20 cellular contexts compared by ENCODE assay signal in the genomic region with DNA sequence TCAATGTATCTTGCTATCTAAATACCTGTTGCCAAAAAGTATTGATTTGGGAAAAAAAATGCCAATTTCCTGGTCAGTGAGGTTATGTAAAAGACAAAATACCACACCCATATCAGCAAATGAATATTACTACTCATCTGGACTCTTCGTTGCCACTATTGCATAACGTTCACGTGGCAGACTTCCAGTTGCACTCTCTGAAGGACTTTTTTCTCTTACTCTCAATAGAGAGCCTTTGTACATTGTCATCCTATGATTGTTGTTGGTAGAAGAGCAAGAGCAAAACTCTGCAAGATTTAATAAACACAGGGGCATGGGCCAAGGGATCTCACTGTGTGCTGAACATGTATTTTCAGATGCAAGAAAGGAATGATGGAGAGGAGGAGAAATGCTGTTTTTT.
A peak's percentile ranks its signal among the peaks of the same experiment; 100 is the strongest.
DNase-seq lines count a peak whose midpoint lies in the region; TF ChIP-seq lines count a peak whose summit lies in the region.
"Had no signal": no experiment of that assay in that cellular context is flagged by ENCODE, and none has a peak within 500 bp of the region (broad histone marks: within the 10 kb centered on the region; RNA-seq: fewer than 3 reads in every experiment).

No MANE protein-coding gene starts in this region.

- TF ChIP-seq POLR2A in adrenal gland (IDR thresholded peaks at IDR 0.05) (no peak), lower leg skin (IDR thresholded peaks at IDR 0.05) (no peak)

- DNase-seq in adrenal gland, result peak; percentile 26 to 66 (median 45)
- DNase-seq in head of caudate nucleus, result peak in 41 of 42 donors; percentile 6 to 88 (median 67)
- peak; percentile 28 to 84 for DNase-seq in lower leg skin (ENCODE audit: low spot score in 2 of 2)
- DNase-seq in NCI-H1694 (lab: John Stamatoyannopoulos, UW), result no peak
- DNase-seq in NCI-H1417 (lab: John Stamatoyannopoulos, UW), result no peak
- no peak for DNase-seq in NCI-H187 (lab: John Stamatoyannopoulos, UW)
- DNase-seq: activated CD4-positive, alpha-beta T cell treated with anti-CD3 and anti-CD28 coated beads for 4 hours; activated CD8-positive, alpha-beta memory T cell treated with anti-CD3 and anti-CD28 coated beads, Interleukin-2, amount 10 ng/mL, durations not matched to agents 7 days and 5 days; activated naive CD8-positive, alpha-beta T cell treated with anti-CD3 and anti-CD28 coated beads for 36 hours; CD8-positive, alpha-beta memory T cell; DMS79 treated with DMSO at 0.1 percent for 48 hours; mesenchymal stem cell; natural killer cell; NCI-H2171; NCI-H69; stimulated activated CD4-positive, alpha-beta T cell treated with anti-CD3 and anti-CD28 coated beads, Interleukin-4, amount 100 ng/mL, for 4 hours; T-cell had no signal

- TF ChIP-seq CTCF in adrenal gland (IDR thresholded peaks at IDR 0.05), result no peak
- TF ChIP-seq CTCF in lower leg skin (IDR thresholded peaks at IDR 0.05), result no peak

- no peaks in the 10 kb centered on the region for H3K36me3 ChIP-seq in adrenal gland (replicated peaks in 1 of 2)

- no peaks in the 10 kb centered on the region for H3K9me3 ChIP-seq in adrenal gland (replicated peaks in 1 of 3)

- no peak overlapping the region for H3K27ac ChIP-seq in adrenal gland
- H3K27ac ChIP-seq in temporal lobe (ENCODE audit: low read depth, low read length), result peak overlapping the region; percentile 55
- H3K27ac ChIP-seq: epithelial cell of prostate had no signal

- H3K4me3 ChIP-seq in adrenal gland, result no peak overlapping the region
- no peak overlapping the region for H3K4me3 ChIP-seq in lower leg skin (ENCODE audit: low read depth, poor library complexity, severe bottlenecking)
- H3K4me3 ChIP-seq: smooth muscle cell had no signal

- no peaks in the 10 kb centered on the region for H3K27me3 ChIP-seq in adrenal gland

- intact Hi-C loops in adrenal gland (cut with DNase I) (no loop called here), head of caudate nucleus (cut with DNase I) (no loop called here), lower leg skin (cut with DNase I; ENCODE audit: low total_unique reads) (no loop called here)

- WGBS in adrenal gland, 4 donors, result 30 to 37% (median 33%) methylated on average over 3 of the region's 3 CpGs
- WGBS in lower leg skin, 2 donors, result 33 to 38% methylated on average over 3 of the region's 3 CpGs

- no peaks in the 10 kb centered on the region for H3K4me1 ChIP-seq in adrenal gland (replicated peaks in 1 of 2)

Comparison
In these comparisons a context has a peak if more than half of its experiments do, and no peak if none do; other contexts are left out.
1. DNase-seq: peak in adrenal gland (7 of 7), head of caudate nucleus (41 of 42) and lower leg skin (2 of 2); none in NCI-H1694 (single experiment), NCI-H1417 (0 of 3) and NCI-H187 (0 of 2).